Comparison of ENCODE assay signal across 12 cellular contexts in the genomic region with DNA sequence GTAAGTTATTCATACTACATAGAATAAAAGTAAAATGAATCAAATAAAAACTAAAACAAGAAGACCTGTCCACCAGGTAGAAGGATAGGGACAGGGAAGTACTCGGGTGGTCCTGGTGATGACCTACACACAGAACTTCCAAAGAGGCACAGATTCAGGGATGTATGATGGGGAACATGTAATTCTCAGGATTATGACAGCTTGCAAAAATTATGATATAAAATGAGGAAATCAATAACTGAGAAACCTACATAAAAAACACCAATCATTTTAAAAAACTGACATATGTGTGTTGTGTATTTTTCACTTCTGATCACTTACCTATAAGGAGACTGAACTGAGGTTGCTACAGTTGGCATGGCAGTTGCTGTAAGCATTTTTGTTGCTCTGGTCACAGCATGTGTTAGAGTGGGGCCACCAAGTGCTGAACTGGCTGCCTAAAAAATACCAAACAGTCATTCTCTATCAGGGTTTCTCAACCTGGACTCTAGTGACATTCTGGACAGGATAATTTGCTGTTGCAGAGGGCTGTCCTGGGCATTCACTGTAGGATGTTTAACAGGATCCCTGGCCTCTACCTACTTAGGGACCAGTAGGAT.
DNase-seq lines count a peak whose midpoint lies in the region; ATAC-seq and TF ChIP-seq lines count a peak whose summit lies in the region.
"Had no signal": no experiment of that assay in that cellular context is flagged by ENCODE, and none has a peak within 500 bp of the region (broad histone marks: within the 10 kb centered on the region; RNA-seq: fewer than 3 reads in every experiment).

No MANE protein-coding gene starts in this region.

- peak overlapping the region; percentile 90 for H3K27ac Mint-ChIP-seq in activated T-cell treated with anti-CD3 and anti-CD28 coated beads, Interleukin-2, amount 50 U/mL, for 72 hours
- H3K27ac Mint-ChIP-seq in activated T-helper 17 cell treated with anti-CD3 and anti-CD28 coated beads, Interleukin-2, amount 50 U/mL, for 72 hours, result peak overlapping the region; percentile 79

- H3K4me1 Mint-ChIP-seq in activated T-cell treated with anti-CD3 and anti-CD28 coated beads, Interleukin-2, amount 50 U/mL, for 72 hours (ENCODE audit: low read depth), result no peaks in the 10 kb centered on the region
- no peaks in the 10 kb centered on the region for H3K4me1 Mint-ChIP-seq in activated T-helper 17 cell treated with anti-CD3 and anti-CD28 coated beads, Interleukin-2, amount 50 U/mL, for 72 hours

- ATAC-seq in activated T-cell treated with anti-CD3 and anti-CD28 coated beads, Interleukin-2, amount 50 U/mL, for 72 hours (replicated peaks in 1 of 2), result no peak
- no peak for ATAC-seq in activated T-helper 17 cell treated with anti-CD3 and anti-CD28 coated beads, Interleukin-2, amount 50 U/mL, for 72 hours (replicated peaks)
- no peak for ATAC-seq in HG03432 (IDR thresholded peaks at IDR 0.05; ENCODE audit: unreplicated experiment)
- ATAC-seq in HG03565 (IDR thresholded peaks at IDR 0.05; ENCODE audit: unreplicated experiment), result no peak

- intact Hi-C loops in tibial artery (cut with DNase I; ENCODE audit: low total_unique reads), result loop anchor here (2.0 kb wide), 1 partner anchor 135 kb away; no protein-coding TSS in a partner anchor

- no peak for TF ChIP-seq CTCF in tibial artery (IDR thresholded peaks at IDR 0.05)

- H3K9me3 Mint-ChIP-seq in activated T-cell treated with anti-CD3 and anti-CD28 coated beads, Interleukin-2, amount 50 U/mL, for 72 hours, result no peaks in the 10 kb centered on the region
- H3K9me3 Mint-ChIP-seq in activated T-helper 17 cell treated with anti-CD3 and anti-CD28 coated beads, Interleukin-2, amount 50 U/mL, for 72 hours, result no peaks in the 10 kb centered on the region
- H3K9me3 Mint-ChIP-seq: IgD-negative memory B cell had no signal

- no peaks in the 10 kb centered on the region for H3K27me3 Mint-ChIP-seq in activated T-cell treated with anti-CD3 and anti-CD28 coated beads, Interleukin-2, amount 50 U/mL, for 72 hours (ENCODE audit: low read depth)
- no peaks in the 10 kb centered on the region for H3K27me3 Mint-ChIP-seq in activated T-helper 17 cell treated with anti-CD3 and anti-CD28 coated beads, Interleukin-2, amount 50 U/mL, for 72 hours
- H3K27me3 Mint-ChIP-seq: IgD-negative memory B cell had no signal

- no peaks in the 10 kb centered on the region for H3K9me3 ChIP-seq in tibial artery
- H3K9me3 ChIP-seq: heart right ventricle, Peyer's patch had no signal

- H3K36me3 Mint-ChIP-seq in activated T-cell treated with anti-CD3 and anti-CD28 coated beads, Interleukin-2, amount 50 U/mL, for 72 hours (ENCODE audit: insufficient read depth in 2 of 2), result peaks cover 5 to 14% of the 10 kb centered on the region in 2 donors
- peaks cover 62% of the 10 kb centered on the region for H3K36me3 Mint-ChIP-seq in activated T-helper 17 cell treated with anti-CD3 and anti-CD28 coated beads, Interleukin-2, amount 50 U/mL, for 72 hours (ENCODE audit: low read depth)

- peaks cover 66 to 80% (median 79%) of the 10 kb centered on the region in 3 donors for H3K36me3 ChIP-seq in tibial artery

- no peak overlapping the region for H3K4me3 ChIP-seq in tibial artery
- H3K4me3 ChIP-seq: heart right ventricle, Peyer's patch had no signal

- no peak for DNase-seq in activated T-cell treated with anti-CD3 and anti-CD28 coated beads, Interleukin-2, amount 50 U/mL, for 72 hours
- DNase-seq in activated T-cell treated with anti-CD3 and anti-CD28 coated beads, Interleukin-2, amount 50 U/mL, for 48 hours, result no peak
- DNase-seq in myocyte (ENCODE audit: low read depth), result peak; percentile 15
- no peak for DNase-seq in tibial artery
- no peak for DNase-seq in NCI-H2081 (lab: John Stamatoyannopoulos, UW)
- DNase-seq: kidney had no signal

- no peaks in the 10 kb centered on the region for H3K27me3 ChIP-seq in tibial artery
- H3K27me3 ChIP-seq: heart right ventricle, Peyer's patch had no signal

- peak overlapping the region; percentile 13 to 23 for H3K27ac ChIP-seq in tibial artery
- H3K27ac ChIP-seq: Peyer's patch had no signal

- H3K4me1 ChIP-seq in tibial artery, result peaks cover 0 to 5% (median 2%) of the 10 kb centered on the region in 4 donors
- H3K4me1 ChIP-seq: Peyer's patch had no signal

- no peak overlapping the region for H3K4me3 Mint-ChIP-seq in activated T-cell treated with anti-CD3 and anti-CD28 coated beads, Interleukin-2, amount 50 U/mL, for 72 hours
- H3K4me3 Mint-ChIP-seq in activated T-helper 17 cell treated with anti-CD3 and anti-CD28 coated beads, Interleukin-2, amount 50 U/mL, for 72 hours, result no peak overlapping the region
- H3K4me3 Mint-ChIP-seq: IgD-negative memory B cell had no signal
